8 cellular contexts compared by ENCODE assay signal in genomic region chr9:96232539-96233241, GRCh38.
DNase-seq lines count a peak whose midpoint lies in the region; ATAC-seq and TF ChIP-seq lines count a peak whose summit lies in the region.

No MANE protein-coding gene starts in this region.

- no peak overlapping the region for H3K27ac Mint-ChIP-seq in activated naive CD8-positive, alpha-beta T cell treated with anti-CD3 and anti-CD28 coated beads, Interleukin-2, amount 50 U/mL, for 24 hours

- peak overlapping the region in 2 of 10 donors; percentile 12 to 16 for H3K4me3 ChIP-seq in heart right ventricle
- H3K4me3 ChIP-seq in psoas muscle, result no peak overlapping the region

- peak; percentile 75 for DNase-seq in AG08396 (ENCODE audit: low spot score)
- peak; percentile 15 for DNase-seq in NCI-H446 treated with DMSO at 0.1 percent for 48 hours (lab: John Stamatoyannopoulos, UW)
- DNase-seq in activated naive CD8-positive, alpha-beta T cell treated with anti-CD3 and anti-CD28 coated beads, Interleukin-2, amount 50 U/mL, for 24 hours, result peak; percentile 20
- peak; percentile 61 to 67 for DNase-seq in heart right ventricle
- peak; percentile 50 to 76 for DNase-seq in psoas muscle

- H3K4me3 Mint-ChIP-seq in activated naive CD8-positive, alpha-beta T cell treated with anti-CD3 and anti-CD28 coated beads, Interleukin-2, amount 50 U/mL, for 24 hours, result no peak overlapping the region

- H3K27me3 Mint-ChIP-seq in activated naive CD8-positive, alpha-beta T cell treated with anti-CD3 and anti-CD28 coated beads, Interleukin-2, amount 50 U/mL, for 24 hours, result peaks cover 50% of the 10 kb centered on the region

- H3K36me3 Mint-ChIP-seq in activated naive CD8-positive, alpha-beta T cell treated with anti-CD3 and anti-CD28 coated beads, Interleukin-2, amount 50 U/mL, for 24 hours (ENCODE audit: low read depth), result peaks cover 2% of the 10 kb centered on the region

- no peaks in the 10 kb centered on the region for H3K4me1 Mint-ChIP-seq in activated naive CD8-positive, alpha-beta T cell treated with anti-CD3 and anti-CD28 coated beads, Interleukin-2, amount 50 U/mL, for 24 hours

- peak overlapping the region in 8 of 10 donors; percentile 0 to 78 (median 44) for H3K27ac ChIP-seq in heart right ventricle
- no peak overlapping the region for H3K27ac ChIP-seq in psoas muscle

- TF ChIP-seq CTCF in GM12873 (IDR thresholded peaks at IDR 0.05; ENCODE audit: insufficient read depth, low read depth, low read length, missing control alignments), result peak; percentile 84
- TF ChIP-seq CTCF in heart right ventricle (IDR thresholded peaks at IDR 0.05), result peak; percentile 70 to 92 (median 88)
- peak; percentile 61 for TF ChIP-seq CTCF in psoas muscle (IDR thresholded peaks at IDR 0.05)

- H3K4me1 ChIP-seq in heart right ventricle, result peaks cover 3 to 21% (median 13%) of the 10 kb centered on the region in 9 donors
- no peaks in the 10 kb centered on the region for H3K4me1 ChIP-seq in psoas muscle

- intact Hi-C loops in heart right ventricle (cut with DNase I) (loop anchor here (2.0 to 5.0 kb wide), 4 partner anchors 80 to 90 kb away; no protein-coding TSS in a partner anchor), psoas muscle (cut with DNase I) (loop anchor here in 1 of 2 donors (5.0 kb wide), 1 partner anchor 85 kb away; no protein-coding TSS in a partner anchor)

- H3K9me3 Mint-ChIP-seq in activated naive CD8-positive, alpha-beta T cell treated with anti-CD3 and anti-CD28 coated beads, Interleukin-2, amount 50 U/mL, for 24 hours, result peaks cover 8% of the 10 kb centered on the region

- H3K27me3 ChIP-seq in heart right ventricle, result peaks cover 0 to 4% (median 0%) of the 10 kb centered on the region in 7 donors
- no peaks in the 10 kb centered on the region for H3K27me3 ChIP-seq in psoas muscle (ENCODE audit: insufficient read depth in 3 of 3, low read length in 2 of 3)

- WGBS in heart right ventricle, 2 donors, result 25 to 26% methylated on average over 14 of the region's 14 CpGs
- WGBS in psoas muscle, 3 donors, result 16 to 24% (median 21%) methylated on average over 14 of the region's 14 CpGs

- no peaks in the 10 kb centered on the region for H3K36me3 ChIP-seq in heart right ventricle
- no peaks in the 10 kb centered on the region for H3K36me3 ChIP-seq in psoas muscle (ENCODE audit: insufficient read depth in 1 of 2, low read depth in 1 of 2)

- H3K9me3 ChIP-seq in heart right ventricle, result no peaks in the 10 kb centered on the region
- H3K9me3 ChIP-seq in psoas muscle, result peaks cover 4% of the 10 kb centered on the region

- peak; percentile 80 for ATAC-seq in activated naive CD8-positive, alpha-beta T cell treated with anti-CD3 and anti-CD28 coated beads, Interleukin-2, amount 50 U/mL, for 24 hours
- peak; percentile 77 to 92 (median 88) for ATAC-seq in heart right ventricle
- ATAC-seq in psoas muscle, result peak in 3 of 4 donors; percentile 48 to 76 (median 56)
- no peak for ATAC-seq in HG02610 (IDR thresholded peaks at IDR 0.05; ENCODE audit: unreplicated experiment)
- ATAC-seq in GM18498 (IDR thresholded peaks at IDR 0.05; ENCODE audit: unreplicated experiment), result no peak

Comparison
In these comparisons a context has a peak if more than half of its experiments do, and no peak if none do; other contexts are left out.
1. DNase-seq: peak in every context shown above with its lines; median percentile 75 in AG08396; 64 in heart right ventricle; 63 in psoas muscle; 20 in activated naive CD8-positive, alpha-beta T cell treated with anti-CD3 and anti-CD28 coated beads, Interleukin-2, amount 50 U/mL, for 24 hours; 15 in NCI-H446 treated with DMSO at 0.1 percent for 48 hours.
2. ATAC-seq: peak in activated naive CD8-positive, alpha-beta T cell treated with anti-CD3 and anti-CD28 coated beads, Interleukin-2, amount 50 U/mL, for 24 hours (single experiment), heart right ventricle (8 of 8) and psoas muscle (3 of 4); none in HG02610 (single experiment) and GM18498 (single experiment).
3. Peak in every context shown above with its lines, with median percentiles within 50 percentile points of each other: CTCF ChIP-seq.